ENCODE assay signal across 17 cellular contexts in the genomic region with DNA sequence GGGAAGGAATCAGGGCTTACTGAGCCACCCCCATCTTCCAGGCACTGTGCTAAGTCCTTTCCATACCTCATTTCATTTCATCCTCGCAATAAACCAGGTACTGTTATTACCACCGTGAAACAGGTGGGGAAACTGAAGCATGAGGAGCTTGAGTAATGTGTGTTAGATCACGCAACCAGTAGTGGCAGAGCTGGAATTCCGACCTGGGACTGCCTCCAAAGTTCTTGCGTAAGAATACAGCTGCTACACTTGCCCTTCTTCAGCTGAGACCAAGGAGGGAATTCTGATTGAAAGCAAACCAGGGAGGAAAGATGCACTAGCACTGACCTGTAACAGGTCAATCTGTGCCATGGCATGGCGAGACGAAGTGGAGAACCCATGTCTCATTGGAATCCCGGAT.
A peak's percentile ranks its signal among the peaks of the same experiment; 100 is the strongest.
DNase-seq lines count a peak whose midpoint lies in the region; ATAC-seq, FAIRE-seq and TF ChIP-seq lines count a peak whose summit lies in the region.
"Had no signal": no experiment of that assay in that cellular context is flagged by ENCODE, and none has a peak within 500 bp of the region (broad histone marks: within the 10 kb centered on the region; RNA-seq: fewer than 3 reads in every experiment).

No MANE protein-coding gene starts in this region.

- H3K4me3 ChIP-seq in GM23248 (no peak overlapping the region), body of pancreas (no peak overlapping the region), keratinocyte (ENCODE audit: control insufficient read depth in 2 of 3, extremely low read depth in 1 of 3, insufficient read depth in 2 of 3, low read depth in 1 of 3, low read length in 3 of 3) (no peak overlapping the region), stomach (no peak overlapping the region), WERI-Rb-1 (ENCODE audit: low read depth, low read length) (no peak overlapping the region)

- H3K27me3 ChIP-seq in GM23248 (replicated peaks; ENCODE audit: insufficient read depth) = 0 out of 2 replicates have a peak, but pooled peaks cover 3% of the 10 kb centered on the region
- H3K27me3 ChIP-seq in body of pancreas = no peaks in the 10 kb centered on the region
- H3K27me3 ChIP-seq in keratinocyte (ENCODE audit: control insufficient read depth, extremely low read depth, insufficient read depth, low read length) = no peaks in the 10 kb centered on the region
- peaks cover 0 to 5% (median 0%) of the 10 kb centered on the region in 3 donors for H3K27me3 ChIP-seq in stomach
- peaks cover 74% of the 10 kb centered on the region for H3K27me3 ChIP-seq in WERI-Rb-1 (ENCODE audit: insufficient read depth, low read depth, severe bottlenecking)

- no peaks in the 10 kb centered on the region for H3K9me1 ChIP-seq in keratinocyte (ENCODE audit: control insufficient read depth, extremely low read depth, insufficient read depth, low read length)

- H3K4me2 ChIP-seq in GM23248 (ENCODE audit: unreplicated experiment) = no peak overlapping the region
- H3K4me2 ChIP-seq in keratinocyte (ENCODE audit: control insufficient read depth, extremely low read depth, insufficient read depth, low read depth, low read length) = no peak overlapping the region

- in situ Hi-C loops in GM23248 (cut with MboI) = no loop called here

- H3K27ac ChIP-seq in GM23248 = no peak overlapping the region
- no peak overlapping the region for H3K27ac ChIP-seq in body of pancreas
- H3K27ac ChIP-seq in keratinocyte (ENCODE audit: control insufficient read depth, insufficient read depth, low read length) = no peak overlapping the region
- no peak overlapping the region for H3K27ac ChIP-seq in stomach
- no peak overlapping the region for H3K27ac ChIP-seq in WERI-Rb-1

- no peak for TF ChIP-seq EP300 in stomach (IDR thresholded peaks at IDR 0.05)

- dilution Hi-C loops in keratinocyte (cut with MboI; ENCODE audit: extremely low pct_ligation_motif_present, low sequenced_read_pairs) = no loop called here

- H3K9me3 ChIP-seq in GM23248 (ENCODE audit: low read depth) = no peaks in the 10 kb centered on the region
- H3K9me3 ChIP-seq in body of pancreas = no peaks in the 10 kb centered on the region
- no peaks in the 10 kb centered on the region for H3K9me3 ChIP-seq in keratinocyte (ENCODE audit: control insufficient read depth, low read depth, low read length)
- H3K9me3 ChIP-seq in stomach = peaks cover 0 to 7% (median 0%) of the 10 kb centered on the region in 4 donors
- H3K9me3 ChIP-seq in WERI-Rb-1 (ENCODE audit: severe bottlenecking) = peaks cover 3% of the 10 kb centered on the region

- intact Hi-C loops in body of pancreas (cut with DNase I) = no loop called here
- intact Hi-C loops in stomach (cut with DNase I; ENCODE audit: low total_unique reads) = no loop called here

- H3K36me3 ChIP-seq in GM23248 (ENCODE audit: low read depth) = no peaks in the 10 kb centered on the region
- H3K36me3 ChIP-seq in body of pancreas (replicated peaks in 1 of 2; ENCODE audit: insufficient read depth in 1 of 2, low read depth in 2 of 2) = no peaks in the 10 kb centered on the region
- no peaks in the 10 kb centered on the region for H3K36me3 ChIP-seq in keratinocyte (ENCODE audit: control insufficient read depth in 2 of 2, extremely low read depth in 1 of 2, insufficient read depth in 2 of 2, low read length in 2 of 2)
- no peaks in the 10 kb centered on the region for H3K36me3 ChIP-seq in stomach
- no peaks in the 10 kb centered on the region for H3K36me3 ChIP-seq in WERI-Rb-1

- TF ChIP-seq CTCF in body of pancreas (IDR thresholded peaks at IDR 0.05) = no peak
- no peak for TF ChIP-seq CTCF in keratinocyte (optimal IDR thresholded peaks at IDR 0.05 in 1 of 3, IDR thresholded peaks at IDR 0.05 in 1 of 3, conservative IDR thresholded peaks at IDR 0.05 in 1 of 3; ENCODE audit: extremely low read depth in 1 of 3, insufficient read depth in 2 of 3, low read length in 3 of 3)
- TF ChIP-seq CTCF in stomach (IDR thresholded peaks at IDR 0.05) = no peak
- TF ChIP-seq CTCF in WERI-Rb-1 (IDR thresholded peaks at IDR 0.05; ENCODE audit: low read depth, low read length) = no peak

- TF ChIP-seq POLR2A in body of pancreas (IDR thresholded peaks at IDR 0.05) = no peak
- TF ChIP-seq POLR2A in stomach (IDR thresholded peaks at IDR 0.05) = no peak

- H3F3A ChIP-seq in GM23248 (ENCODE audit: insufficient read depth) = no peaks in the 10 kb centered on the region

- WGBS in GM23248 (ENCODE audit: low coverage in 1 of 2, low lambda C conversion rate in 2 of 2, missing lambda C conversion rate in 2 of 2), 2 experiments = 12 to 16% methylated on average over 8 of the region's 8 CpGs
- 47 to 64% methylated on average over 8 of the region's 8 CpGs for WGBS in body of pancreas, 2 donors
- WGBS in stomach, 5 donors = 64 to 82% (median 69%) methylated on average over 8 of the region's 8 CpGs

- no peaks in the 10 kb centered on the region for H3K9me2 ChIP-seq in GM23248 (ENCODE audit: insufficient read depth)

- H3K9ac ChIP-seq in GM23248 (no peak overlapping the region), keratinocyte (ENCODE audit: control insufficient read depth, extremely low read depth, insufficient read depth, low read length) (no peak overlapping the region)

- H3K4me1 ChIP-seq in GM23248 (ENCODE audit: insufficient read depth) (no peaks in the 10 kb centered on the region), body of pancreas (peaks cover 12% of the 10 kb centered on the region), keratinocyte (ENCODE audit: control insufficient read depth, extremely low read depth, insufficient read depth, low read length) (peaks cover 17% of the 10 kb centered on the region), stomach (peaks cover 4 to 16% (median 12%) of the 10 kb centered on the region in 4 donors)

- DNase-seq in GM23248 (peak; percentile 45), body of pancreas (peak; percentile 14 to 38 (median 22)), keratinocyte (ENCODE audit: low read depth, low spot score) (peak; percentile 40), stomach (peak; percentile 43), NCI-H2029 treated with DMSO at 0.1 percent for 48 hours (lab: John Stamatoyannopoulos, UW) (no peak), GDM1 (lab: John Stamatoyannopoulos, UW) (no peak), WERI-Rb-1 (no peak)
- DNase-seq: activated B cell treated with CpG ODN at 0.5 μM for 24 hours; CD4-positive, alpha-beta memory T cell; erythroblast; H9; MV-4-11; stimulated activated CD4-positive, alpha-beta T cell treated with anti-CD3 and anti-CD28 coated beads, Interleukin-2, amount 100 ng/mL, for 48 hours had no signal

- H2AFZ ChIP-seq in GM23248 (no peak overlapping the region), keratinocyte (ENCODE audit: control insufficient read depth, low read length) (no peak overlapping the region)

- peak; percentile 89 for FAIRE-seq in keratinocyte (lab: Jason Lieb, UNC)
- FAIRE-seq: GM18507 had no signal

- H4K20me1 ChIP-seq in GM23248 (ENCODE audit: insufficient read depth) (no peaks in the 10 kb centered on the region), keratinocyte (ENCODE audit: control insufficient read depth, extremely low read depth, insufficient read depth, low read length) (no peaks in the 10 kb centered on the region)

- ATAC-seq in body of pancreas (no peak), HG03442 (IDR thresholded peaks at IDR 0.05; ENCODE audit: unreplicated experiment) (no peak)
- ATAC-seq: activated naive CD4-positive, alpha-beta T cell treated with anti-CD3 and anti-CD28 coated beads, Interleukin-2, amount 50 U/mL, for 72 hours; stimulated activated effector memory CD8-positive, alpha-beta T cell treated with anti-CD3 and anti-CD28 coated beads, Interleukin-12 subunit alpha, Interleukin-12 subunit beta, amount 100 ng/mL, for 72 hours had no signal

- H3K79me2 ChIP-seq in GM23248 (ENCODE audit: insufficient read depth) = no peaks in the 10 kb centered on the region
- no peaks in the 10 kb centered on the region for H3K79me2 ChIP-seq in keratinocyte (ENCODE audit: control insufficient read depth, insufficient read depth, low read length)

Comparison
In these comparisons a context has a peak if more than half of its experiments do, and no peak if none do; other contexts are left out.
1. DNase-seq: peak in GM23248 (single experiment), body of pancreas (4 of 4), keratinocyte (single experiment) and stomach (single experiment); none in NCI-H2029 treated with DMSO at 0.1 percent for 48 hours (single experiment), GDM1 (single experiment) and WERI-Rb-1 (single experiment).